Comparison of ENCODE assay signal across 24 cellular contexts in genomic region chr9:123775289-123775688, GRCh38.
A peak's percentile ranks its signal among the peaks of the same experiment; 100 is the strongest.
DNase-seq lines count a peak whose midpoint lies in the region; ATAC-seq, FAIRE-seq and TF ChIP-seq lines count a peak whose summit lies in the region.
"Had no signal": no experiment of that assay in that cellular context is flagged by ENCODE, and none has a peak within 500 bp of the region (broad histone marks: within the 10 kb centered on the region; RNA-seq: fewer than 3 reads in every experiment).

No MANE protein-coding gene starts in this region.

- no peak for DNase-seq in natural killer cell treated with Interleukin-12 subunit alpha and Interleukin-12 subunit beta and Interleukin-15 and Interleukin-18, amount 100 ng/mL, for 72 hours (ENCODE audit: low spot score)
- DNase-seq in natural killer cell: no peak
- DNase-seq in K562 (ENCODE audit: extremely low read depth in 1 of 4, low spot score in 3 of 4): no peak
- DNase-seq in immature natural killer cell: no peak
- DNase-seq in HCEC 1CT: no peak
- DNase-seq in CD1c-positive myeloid dendritic cell (ENCODE audit: extremely low spot score): no peak
- no peak for DNase-seq in left lung
- DNase-seq: 8988T, ACHN, AML-193, BE2C, Calu3, COR-L47, DMS79, EL, GDM1, GM23248, H9 had no signal

- TF ChIP-seq POLR2A in K562 (conservative IDR thresholded peaks at IDR 0.05): no peak

- peak overlapping the region; percentile 24 for H3K4me3 Mint-ChIP-seq in natural killer cell treated with Interleukin-12 subunit alpha and Interleukin-12 subunit beta and Interleukin-15 and Interleukin-18, amount 100 ng/mL, for 72 hours
- H3K4me3 Mint-ChIP-seq in natural killer cell: no peak overlapping the region
- peak overlapping the region; percentile 5 to 72 (median 64) for H3K4me3 Mint-ChIP-seq in immature natural killer cell
- H3K4me3 Mint-ChIP-seq: CD14-positive monocyte; CD4-positive, alpha-beta memory T cell; H9 had no signal

- H3F3A ChIP-seq in Loucy (ENCODE audit: low read depth): no peaks in the 10 kb centered on the region

- no peaks in the 10 kb centered on the region for H3K36me3 ChIP-seq in Loucy (ENCODE audit: insufficient read depth, low read length)
- no peaks in the 10 kb centered on the region for H3K36me3 ChIP-seq in K562 (ENCODE audit: control insufficient read depth, insufficient read depth, low read length)
- H3K36me3 ChIP-seq in left lung: no peaks in the 10 kb centered on the region
- H3K36me3 ChIP-seq: BE2C had no signal

- no peaks in the 10 kb centered on the region for H3K36me3 Mint-ChIP-seq in natural killer cell treated with Interleukin-12 subunit alpha and Interleukin-12 subunit beta and Interleukin-15 and Interleukin-18, amount 100 ng/mL, for 72 hours
- no peaks in the 10 kb centered on the region for H3K36me3 Mint-ChIP-seq in natural killer cell
- peaks cover 0 to 6% (median 2%) of the 10 kb centered on the region in 3 donors for H3K36me3 Mint-ChIP-seq in immature natural killer cell

- H3K27me3 Mint-ChIP-seq in natural killer cell treated with Interleukin-12 subunit alpha and Interleukin-12 subunit beta and Interleukin-15 and Interleukin-18, amount 100 ng/mL, for 72 hours: peaks cover 0 to 6% of the 10 kb centered on the region in 2 donors
- H3K27me3 Mint-ChIP-seq in natural killer cell (ENCODE audit: low read depth in 2 of 2): peaks cover 6 to 25% of the 10 kb centered on the region in 2 donors
- peaks cover 0 to 7% (median 0%) of the 10 kb centered on the region in 3 donors for H3K27me3 Mint-ChIP-seq in immature natural killer cell (ENCODE audit: low read depth in 3 of 3)
- H3K27me3 Mint-ChIP-seq: CD4-positive, alpha-beta memory T cell had no signal

- H3K4me1 ChIP-seq in Loucy (ENCODE audit: insufficient read depth, low read length, poor library complexity, severe bottlenecking) (peaks cover 55% of the 10 kb centered on the region), K562 (replicated peaks in 1 of 2; ENCODE audit: control insufficient read depth in 2 of 2, insufficient read depth in 2 of 2, low read length in 2 of 2) (no peaks in the 10 kb centered on the region), left lung (peaks cover 0 to 14% of the 10 kb centered on the region in 2 donors)
- H3K4me1 ChIP-seq: A549 had no signal

- H3K4me1 Mint-ChIP-seq in natural killer cell treated with Interleukin-12 subunit alpha and Interleukin-12 subunit beta and Interleukin-15 and Interleukin-18, amount 100 ng/mL, for 72 hours (ENCODE audit: low read depth in 2 of 2): peaks cover 13 to 16% of the 10 kb centered on the region in 2 donors
- peaks cover 27 to 29% of the 10 kb centered on the region in 2 donors for H3K4me1 Mint-ChIP-seq in natural killer cell
- peaks cover 14 to 45% of the 10 kb centered on the region in 2 donors for H3K4me1 Mint-ChIP-seq in immature natural killer cell

- no peaks in the 10 kb centered on the region for H3K9me1 ChIP-seq in K562 (ENCODE audit: control insufficient read depth, insufficient read depth, low read length)

- no peaks in the 10 kb centered on the region for H3K9me3 Mint-ChIP-seq in natural killer cell treated with Interleukin-12 subunit alpha and Interleukin-12 subunit beta and Interleukin-15 and Interleukin-18, amount 100 ng/mL, for 72 hours
- H3K9me3 Mint-ChIP-seq in natural killer cell (no peaks in the 10 kb centered on the region), immature natural killer cell (no peaks in the 10 kb centered on the region)
- H3K9me3 Mint-ChIP-seq: CD14-positive monocyte; CD4-positive, alpha-beta memory T cell; H9 had no signal

- peak overlapping the region in 1 of 2 donors; percentile 4 for H3K27ac Mint-ChIP-seq in natural killer cell treated with Interleukin-12 subunit alpha and Interleukin-12 subunit beta and Interleukin-15 and Interleukin-18, amount 100 ng/mL, for 72 hours
- peak overlapping the region in 1 of 2 donors; percentile 70 for H3K27ac Mint-ChIP-seq in natural killer cell
- peak overlapping the region in 1 of 6 donors; percentile 11 for H3K27ac Mint-ChIP-seq in immature natural killer cell

- intact Hi-C loops in natural killer cell (cut with micrococcal nuclease) (no loop called here), K562 (cut with micrococcal nuclease) (no loop called here), left lung (cut with DNase I) (no loop called here)

- no peaks in the 10 kb centered on the region for H3K79me2 ChIP-seq in Loucy (ENCODE audit: insufficient read depth, low read length)
- H3K79me2 ChIP-seq in K562 (ENCODE audit: control insufficient read depth, insufficient read depth, low read length): no peaks in the 10 kb centered on the region

- BruUV-seq in K562 (replicated peaks; lab: Mats Ljungman, UMichigan): no TSS peak

- no peak for FAIRE-seq in K562 (lab: Jason Lieb, UNC)
- FAIRE-seq: A549, GM12878 had no signal

- TF ChIP-seq RAD21 in K562 (CRISPR knock-in tag; conservative IDR thresholded peaks at IDR 0.05 in 1 of 2, IDR thresholded peaks at IDR 0.05 in 1 of 2): no peak

- in situ Hi-C loops in K562 (cut with MboI): no loop called here

- H3K4me2 ChIP-seq in Loucy (ENCODE audit: low read depth, low read length, poor library complexity, severe bottlenecking): peak overlapping the region; percentile 39
- no peak overlapping the region for H3K4me2 ChIP-seq in K562 (ENCODE audit: insufficient read depth, low read length)
- H3K4me2 ChIP-seq: A549; BLaER1 treated with 17β-estradiol and CSF1 and Interleukin-3, amounts not matched to agents 10 nM and 100 nM had no signal

- ATAC-seq in natural killer cell treated with Interleukin-12 subunit alpha and Interleukin-12 subunit beta and Interleukin-15 and Interleukin-18, amount 100 ng/mL, for 72 hours: no peak
- no peak for ATAC-seq in natural killer cell
- ATAC-seq in K562: no peak
- no peak for ATAC-seq in left lung
- ATAC-seq: A549 had no signal

- H3K9me2 ChIP-seq in Loucy (replicated peaks; ENCODE audit: low read depth, low read length): no peaks in the 10 kb centered on the region

- TF ChIP-seq EP300 in K562 (IDR thresholded peaks at IDR 0.05; ENCODE audit: low read length): no peak

- no peaks in the 10 kb centered on the region for H3K27me3 ChIP-seq in Loucy (ENCODE audit: insufficient read depth, low read length, poor library complexity, severe bottlenecking)
- no peaks in the 10 kb centered on the region for H3K27me3 ChIP-seq in K562 (ENCODE audit: control insufficient read depth in 2 of 2, insufficient read depth in 2 of 2, low read length in 2 of 2)
- H3K27me3 ChIP-seq in left lung: no peaks in the 10 kb centered on the region
- H3K27me3 ChIP-seq: BE2C; BLaER1 treated with 17β-estradiol and CSF1 and Interleukin-3, amounts not matched to agents 10 nM and 100 nM had no signal

- H3K9ac ChIP-seq in Loucy (ENCODE audit: low read depth, low read length, poor library complexity, severe bottlenecking): peak overlapping the region; percentile 3
- H3K9ac ChIP-seq in K562 (ENCODE audit: insufficient read depth in 1 of 2, low read depth in 2 of 2, low read length in 2 of 2): no peak overlapping the region
- H3K9ac ChIP-seq: BLaER1 treated with 17β-estradiol and CSF1 and Interleukin-3, amounts not matched to agents 10 nM and 100 nM; GM23248 had no signal

- H3K9me3 ChIP-seq in Loucy (ENCODE audit: insufficient read depth, low read depth, low read length) (no peaks in the 10 kb centered on the region), K562 (replicated peaks; ENCODE audit: control insufficient read depth, insufficient read depth, low read depth, low read length) (no peaks in the 10 kb centered on the region), left lung (no peaks in the 10 kb centered on the region)
- H3K9me3 ChIP-seq: A549; BE2C; BLaER1 treated with 17β-estradiol and CSF1 and Interleukin-3, amounts not matched to agents 10 nM and 100 nM had no signal

- TF ChIP-seq CTCF in natural killer cell (IDR thresholded peaks at IDR 0.05) (no peak), Loucy (conservative IDR thresholded peaks at IDR 0.05; ENCODE audit: low read length) (no peak), K562 (IDR thresholded peaks at IDR 0.05 in 2 of 3, conservative IDR thresholded peaks at IDR 0.05 in 1 of 3; ENCODE audit: insufficient read depth in 2 of 3, low read depth in 1 of 3, low read length in 3 of 3) (no peak), left lung (IDR thresholded peaks at IDR 0.05) (no peak)

- CTCF ChIA-PET in K562 (lab: Yijun Ruan, JAX; ENCODE audit: low intra/inter-chr PET ratio): no interaction called here

- POLR2A ChIA-PET in K562 (lab: Yijun Ruan, JAX): interaction anchor here (0.7 to 1.3 kb wide), 4 partner anchors 13 to 149 kb away, joined by 3 read pairs; no protein-coding TSS in a partner anchor

- H4K20me1 ChIP-seq in Loucy (ENCODE audit: insufficient read depth, low read length, poor library complexity, severe bottlenecking) (no peaks in the 10 kb centered on the region), K562 (replicated peaks; ENCODE audit: control insufficient read depth, insufficient read depth, low read length) (no peaks in the 10 kb centered on the region)

- H3K27ac ChIP-seq in K562 (ENCODE audit: extremely low read depth, low read depth, low read length) (no peak overlapping the region), left lung (no peak overlapping the region)
- H3K27ac ChIP-seq: A549; BLaER1 treated with 17β-estradiol and CSF1 and Interleukin-3, amounts not matched to agents 10 nM and 100 nM; GM23248 had no signal

- H2AFZ ChIP-seq in Loucy (ENCODE audit: low read length): no peak overlapping the region
- no peak overlapping the region for H2AFZ ChIP-seq in K562 (ENCODE audit: low read depth, low read length)
- H2AFZ ChIP-seq: GM23248 had no signal

- H3K4me3 ChIP-seq in Loucy (ENCODE audit: low read length, poor library complexity, severe bottlenecking) (peak overlapping the region; percentile 14), K562 (no peak overlapping the region), left lung (no peak overlapping the region)
- H3K4me3 ChIP-seq: A549; BLaER1 treated with 17β-estradiol and CSF1 and Interleukin-3, amounts not matched to agents 10 nM and 100 nM; GM12878; GM23248 had no signal

TF ChIP-seq in K562, 482 proteins besides CTCF, POLR2A, EP300 and RAD21 (continues in another document):
- TF ChIP-seq, protein P1, sequence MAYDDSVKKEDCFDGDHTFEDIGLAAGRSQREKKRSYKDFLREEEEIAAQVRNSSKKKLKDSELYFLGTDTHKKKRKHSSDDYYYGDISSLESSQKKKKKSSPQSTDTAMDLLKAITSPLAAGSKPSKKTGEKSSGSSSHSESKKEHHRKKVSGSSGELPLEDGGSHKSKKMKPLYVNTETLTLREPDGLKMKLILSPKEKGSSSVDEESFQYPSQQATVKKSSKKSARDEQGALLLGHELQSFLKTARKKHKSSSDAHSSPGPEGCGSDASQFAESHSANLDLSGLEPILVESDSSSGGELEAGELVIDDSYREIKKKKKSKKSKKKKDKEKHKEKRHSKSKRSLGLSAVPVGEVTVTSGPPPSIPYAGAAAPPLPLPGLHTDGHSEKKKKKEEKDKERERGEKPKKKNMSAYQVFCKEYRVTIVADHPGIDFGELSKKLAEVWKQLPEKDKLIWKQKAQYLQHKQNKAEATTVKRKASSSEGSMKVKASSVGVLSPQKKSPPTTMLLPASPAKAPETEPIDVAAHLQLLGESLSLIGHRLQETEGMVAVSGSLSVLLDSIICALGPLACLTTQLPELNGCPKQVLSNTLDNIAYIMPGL (CRISPR knock-in tag; IDR thresholded peaks at IDR 0.05): no peak
